26 cellular contexts compared by ENCODE assay signal in genomic region chr1:9105336-9105867, GRCh38. TPM values are rescaled to one million over a fixed set of nuclear protein-coding genes. Genes with fewer than 3 reads are reported as not detected.
"Had no signal": no experiment of that assay in that cellular context is flagged by ENCODE, and none has a peak within 500 bp of the region (broad histone marks: within the 10 kb centered on the region; RNA-seq: fewer than 3 reads in every experiment).

No MANE protein-coding gene starts in this region.

- H3K27me3 ChIP-seq: cardiac muscle cell, esophagus muscularis mucosa, neutrophil, suprapubic skin, transverse colon had no signal

- H3K4me1 ChIP-seq: transverse colon had no signal

- H3K27ac ChIP-seq: cardiac muscle cell, coronary artery, esophagus muscularis mucosa, neutrophil, psoas muscle, skin epidermis, suprapubic skin, transverse colon had no signal

- H3K4me3 Mint-ChIP-seq: immature natural killer cell; memory B cell; naive thymus-derived CD4-positive, alpha-beta T cell; stimulated activated naive CD8-positive, alpha-beta T cell treated with anti-CD3 and anti-CD28 coated beads, Interleukin-15, amount 100 ng/mL, for 72 hours had no signal

- H3K36me3 Mint-ChIP-seq: immature natural killer cell had no signal

- H3K27ac Mint-ChIP-seq: immature natural killer cell; memory B cell; naive thymus-derived CD4-positive, alpha-beta T cell had no signal

- H3K9me3 ChIP-seq: esophagus muscularis mucosa, neutrophil, psoas muscle, suprapubic skin, transverse colon had no signal

- DNase-seq: dermis blood vessel endothelial cell; effector memory CD4-positive, alpha-beta T cell; hypothalamus; immature natural killer cell; islet precursor cell; left ventricle myocardium superior; midbrain; naive thymus-derived CD4-positive, alpha-beta T cell; psoas muscle; stimulated activated CD4-positive, alpha-beta T cell treated with anti-CD3 and anti-CD28 coated beads, Interleukin-15, amount 100 ng/mL, for 24 hours; stimulated activated CD4-positive, alpha-beta T cell treated with anti-CD3 and anti-CD28 coated beads, Interleukin-2, amount 100 ng/mL, for 48 hours; stimulated activated naive CD4-positive, alpha-beta T cell; stimulated activated naive CD8-positive, alpha-beta T cell treated with anti-CD3 and anti-CD28 coated beads, Interleukin-15, amount 100 ng/mL, for 72 hours; transverse colon had no signal

- H3K4me1 Mint-ChIP-seq: immature natural killer cell; memory B cell; stimulated activated naive CD8-positive, alpha-beta T cell treated with anti-CD3 and anti-CD28 coated beads, Interleukin-15, amount 100 ng/mL, for 72 hours had no signal

- FAIRE-seq: endothelial cell of umbilical vein, frontal cortex had no signal

- ATAC-seq: left ventricle myocardium superior; naive thymus-derived CD4-positive, alpha-beta T cell; psoas muscle; stimulated activated naive CD8-positive, alpha-beta T cell treated with anti-CD3 and anti-CD28 coated beads, Interleukin-15, amount 100 ng/mL, for 72 hours had no signal

- H3K9me3 Mint-ChIP-seq: immature natural killer cell; memory B cell; stimulated activated naive CD8-positive, alpha-beta T cell treated with anti-CD3 and anti-CD28 coated beads, Interleukin-15, amount 100 ng/mL, for 72 hours had no signal

- H3K4me3 ChIP-seq: cardiac muscle cell, coronary artery, esophagus muscularis mucosa, lung, psoas muscle, skin epidermis, suprapubic skin, transverse colon had no signal

- H3K27me3 Mint-ChIP-seq: memory B cell; naive thymus-derived CD4-positive, alpha-beta T cell; stimulated activated naive CD8-positive, alpha-beta T cell treated with anti-CD3 and anti-CD28 coated beads, Interleukin-15, amount 100 ng/mL, for 72 hours had no signal

RNA-seq across cellular contexts. Expression of gene GPR157, which starts 23.5 kb away (rescaled TPM):
- polyA plus RNA-seq: neural cell had no signal

RNA-seq across cellular contexts. Expression of gene SLC2A5, which starts 36.0 kb away (rescaled TPM):
- total RNA-seq: cardiac muscle cell, endothelial cell of umbilical vein, epithelial cell of proximal tubule had no signal
- polyA plus RNA-seq: cardiac muscle cell; endothelial cell of umbilical vein; naive thymus-derived CD4-positive, alpha-beta T cell; neural cell had no signal
